27 cellular contexts compared by ENCODE assay signal in the genomic region with DNA sequence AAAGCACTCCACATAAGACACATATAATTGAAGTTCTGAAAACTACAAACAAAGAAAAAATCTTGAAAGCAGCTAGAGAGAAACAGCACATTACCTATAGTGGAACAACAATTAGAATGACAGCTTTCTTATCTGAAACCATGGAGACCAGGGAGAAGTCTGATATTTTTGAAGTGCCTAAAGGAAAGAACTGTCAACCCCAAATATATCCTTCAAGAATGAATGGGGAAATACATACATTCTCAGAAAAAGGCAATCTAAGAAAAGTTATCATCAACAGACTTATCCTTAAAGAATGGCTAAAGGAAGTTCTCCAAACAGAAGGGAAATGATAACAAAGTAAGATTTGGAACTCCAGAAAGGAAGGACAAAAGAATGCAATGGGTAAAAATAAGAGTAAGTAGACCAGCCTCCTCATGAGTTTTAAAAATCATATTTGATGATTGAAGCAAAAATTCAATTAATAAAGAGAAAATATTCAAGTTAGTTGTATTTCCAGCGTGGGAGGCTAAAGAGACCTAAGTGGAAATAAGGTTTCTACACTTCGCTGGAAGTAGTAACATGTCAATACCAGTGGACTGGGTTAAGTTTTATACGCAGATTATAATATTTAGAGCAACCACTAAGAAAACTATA.
"Had no signal": no experiment of that assay in that cellular context is flagged by ENCODE, and none has a peak within 500 bp of the region (broad histone marks: within the 10 kb centered on the region; RNA-seq: fewer than 3 reads in every experiment).

No MANE protein-coding gene starts in this region.

- H3K9ac ChIP-seq: SK-N-SH had no signal

- ATAC-seq: activated CD4-positive, alpha-beta T cell treated with anti-CD3 and anti-CD28 coated beads for 36 hours; activated CD4-positive, CD25-positive, alpha-beta regulatory T cell treated with anti-CD3 and anti-CD28 coated beads, Interleukin-2, amount 50 U/mL, for 24 hours; activated CD8-positive, alpha-beta T cell treated with anti-CD3 and anti-CD28 coated beads, Interleukin-2, amount 10 ng/mL, durations not matched to agents 7 days and 5 days; PC-3; WTC11 had no signal

- H3K27ac ChIP-seq: ascending aorta, cardiac muscle cell, Peyer's patch, SJSA1 had no signal

- H3K36me3 ChIP-seq: ascending aorta, cardiac muscle cell, Peyer's patch, SJSA1 had no signal

- H3K27me3 ChIP-seq: ascending aorta, cardiac muscle cell, Peyer's patch had no signal

- H3K4me1 ChIP-seq: ascending aorta, Peyer's patch, SJSA1 had no signal

- H3K4me3 ChIP-seq: ascending aorta, cardiac muscle cell, Peyer's patch, SJSA1 had no signal

- H3K4me2 ChIP-seq: SK-N-SH had no signal

- DNase-seq: activated CD4-positive, alpha-beta T cell treated with anti-CD3 and anti-CD28 coated beads for 36 hours; activated CD4-positive, alpha-beta T cell treated with anti-CD3 and anti-CD28 coated beads, Interleukin-2, amount 10 ng/mL, durations not matched to agents 7 days and 5 days; activated CD4-positive, alpha-beta T cell treated with anti-CD3 and anti-CD28 coated beads, Interleukin-2, amount 50 U/mL, for 48 hours; activated CD8-positive, alpha-beta T cell treated with anti-CD3 and anti-CD28 coated beads, Interleukin-2, amount 10 ng/mL, durations not matched to agents 7 days and 5 days; activated gamma-delta T cell; activated naive CD4-positive, alpha-beta T cell treated with Interleukin-2 at 50 U/mL for 16 hours; activated naive CD8-positive, alpha-beta T cell treated with anti-CD3 and anti-CD28 coated beads, Interleukin-2, amount 10 ng/mL, durations not matched to agents 7 days and 5 days; activated T-cell treated with anti-CD3 and anti-CD28 coated beads, Interleukin-2, amount 50 U/mL, for 24 hours; amygdala; NCI-H1092 treated with DMSO at 0.1 percent for 48 hours; NCI-H1417; NCI-H1694; NCI-H2029; NCI-H510A; NCI-H526; NCI-H748 treated with DMSO at 0.1 percent for 48 hours; NK-92 treated with Interleukin-12 subunit alpha and Interleukin-12 subunit beta, amount 100 ng/mL, for 24 hours; PC-3; Peyer's patch; RPMI8226; SHP77 treated with DMSO at 0.1 percent for 48 hours; SK-N-SH had no signal

- H3K9me3 ChIP-seq: ascending aorta, Peyer's patch, SJSA1, SK-N-SH had no signal
